In genomic region chr7:10838205-10838604, GRCh38 we compare ENCODE assay signal across 19 cellular contexts.
A peak's percentile ranks its signal among the peaks of the same experiment; 100 is the strongest.
DNase-seq lines count a peak whose midpoint lies in the region; ATAC-seq, FAIRE-seq and TF ChIP-seq lines count a peak whose summit lies in the region.
"Had no signal": no experiment of that assay in that cellular context is flagged by ENCODE, and none has a peak within 500 bp of the region (broad histone marks: within the 10 kb centered on the region; RNA-seq: fewer than 3 reads in every experiment).

No MANE protein-coding gene starts in this region.

- in situ Hi-C loops in GM12878 (cut with MboI): no loop called here

- H3K27ac ChIP-seq in GM12878 (ENCODE audit: control insufficient read depth, insufficient read depth) (no peak overlapping the region), tibial artery (no peak overlapping the region)

- no peak for TF ChIP-seq EP300 in GM12878 (IDR thresholded peaks at IDR 0.05; ENCODE audit: borderline replicate concordance in 1 of 2, control insufficient read depth in 1 of 2, low read depth in 2 of 2, low read length in 2 of 2)

- H3K4me1 ChIP-seq in GM12878 (ENCODE audit: control insufficient read depth, insufficient read depth, low read length) (no peaks in the 10 kb centered on the region), tibial artery (no peaks in the 10 kb centered on the region)
- H3K4me1 ChIP-seq: BE2C, Caco-2 had no signal

- intact Hi-C loops in GM12878 (cut with micrococcal nuclease; ENCODE audit: unreplicated experiment) (no loop called here), tibial artery (cut with DNase I; ENCODE audit: low total_unique reads) (no loop called here)

- peak; percentile 49 for ATAC-seq in GM18858 (IDR thresholded peaks at IDR 0.05; ENCODE audit: unreplicated experiment)
- ATAC-seq in GM18868 (IDR thresholded peaks at IDR 0.05; ENCODE audit: unreplicated experiment): peak; percentile 78
- ATAC-seq in GM12878: no peak
- ATAC-seq in esophagus mucosa: peak; percentile 39
- ATAC-seq: HepG2 had no signal

- no peak overlapping the region for H3K9ac ChIP-seq in GM12878 (ENCODE audit: control insufficient read depth, insufficient read depth, low read length)

- H3K4me2 ChIP-seq in GM12878 (ENCODE audit: control insufficient read depth, insufficient read depth): no peak overlapping the region

- POLR2A ChIA-PET in GM12878 (lab: Charles Lee): no interaction called here

- TF ChIP-seq RAD21 in GM12878 (IDR thresholded peaks at IDR 0.05; ENCODE audit: insufficient read depth, low read depth, low read length): no peak

- H3K36me3 ChIP-seq in GM12878 (ENCODE audit: control insufficient read depth in 2 of 2, insufficient read depth in 2 of 2, low read length in 1 of 2): no peaks in the 10 kb centered on the region
- no peaks in the 10 kb centered on the region for H3K36me3 ChIP-seq in tibial artery
- H3K36me3 ChIP-seq: BE2C had no signal

- FAIRE-seq in GM12878 (lab: Jason Lieb, UNC): no peak
- FAIRE-seq: D721Med, GM12892, GM18507, H1, HepG2 had no signal

- TF ChIP-seq CTCF in GM12878 (IDR thresholded peaks at IDR 0.05 in 2 of 3, conservative IDR thresholded peaks at IDR 0.05 in 1 of 3; ENCODE audit: control insufficient read depth in 2 of 3, extremely low read depth in 1 of 3, insufficient read depth in 1 of 3, low read depth in 3 of 3, low read length in 3 of 3): no peak
- TF ChIP-seq CTCF in tibial artery (IDR thresholded peaks at IDR 0.05): no peak

- H3K4me3 ChIP-seq in GM12878: no peak overlapping the region
- H3K4me3 ChIP-seq in tibial artery: no peak overlapping the region

- TF ChIP-seq POLR2A in GM12878 (IDR thresholded peaks at IDR 0.05; ENCODE audit: low read depth, low read length): no peak

- BruUV-seq in GM12878 (replicated peaks; lab: Mats Ljungman, UMichigan): no TSS peak

- SMC1A ChIA-PET in GM12878 (lab: Charles Lee; ENCODE audit: uncharacterized antibody, unreplicated experiment): no interaction called here

- RAD21 ChIA-PET in GM12878 (lab: Charles Lee; ENCODE audit: unreplicated experiment): no interaction called here

- 3% methylated on average over 1 of the region's 1 CpG for WGBS in GM12878 (ENCODE audit: insufficient coverage, insufficient replicate concordance, low lambda C conversion rate, missing lambda C conversion rate)

- no peaks in the 10 kb centered on the region for H3K79me2 ChIP-seq in GM12878 (ENCODE audit: control insufficient read depth, insufficient read depth, low read length)

- no peaks in the 10 kb centered on the region for H4K20me1 ChIP-seq in GM12878 (ENCODE audit: control insufficient read depth, insufficient read depth)

- H3K27me3 ChIP-seq in GM12878 (replicated peaks in 1 of 2; ENCODE audit: control insufficient read depth in 2 of 2, insufficient read depth in 2 of 2, low read length in 1 of 2) (no peaks in the 10 kb centered on the region), tibial artery (no peaks in the 10 kb centered on the region)
- H3K27me3 ChIP-seq: BE2C had no signal

- CTCF ChIA-PET in GM12878 (lab: Yijun Ruan, JAX): interaction anchor here (1.0 kb wide), 1 partner anchor 13 kb away, joined by 3 read pairs; no protein-coding TSS in a partner anchor

- H3K9me3 ChIP-seq in GM12878 (replicated peaks; ENCODE audit: control insufficient read depth, insufficient read depth, low read length) (no peaks in the 10 kb centered on the region), tibial artery (no peaks in the 10 kb centered on the region)
- H3K9me3 ChIP-seq: BE2C, Caco-2 had no signal

- H2AFZ ChIP-seq in GM12878 (ENCODE audit: control insufficient read depth, low read depth, low read length): no peak overlapping the region

- DNase-seq in GM12878 (ENCODE audit: low read depth, low spot score) (no peak), mucosa of gallbladder (ENCODE audit: low spot score) (no peak), MV-4-11 (lab: John Stamatoyannopoulos, UW) (no peak), tibial artery (no peak)
- DNase-seq: ACHN; BE2C; C1 segment of cervical spinal cord; Caco-2; CD4-positive, CD25-positive, alpha-beta regulatory T cell; CD8-positive, alpha-beta memory T cell; H9 had no signal

TF ChIP-seq in GM12878, 131 proteins besides CTCF, POLR2A, EP300 and RAD21:
- peak; percentile 25; the same call in 1 of the 2 replicates for TF ChIP-seq JUNB (IDR thresholded peaks at IDR 0.05)
- TF ChIP-seq, protein P1, sequence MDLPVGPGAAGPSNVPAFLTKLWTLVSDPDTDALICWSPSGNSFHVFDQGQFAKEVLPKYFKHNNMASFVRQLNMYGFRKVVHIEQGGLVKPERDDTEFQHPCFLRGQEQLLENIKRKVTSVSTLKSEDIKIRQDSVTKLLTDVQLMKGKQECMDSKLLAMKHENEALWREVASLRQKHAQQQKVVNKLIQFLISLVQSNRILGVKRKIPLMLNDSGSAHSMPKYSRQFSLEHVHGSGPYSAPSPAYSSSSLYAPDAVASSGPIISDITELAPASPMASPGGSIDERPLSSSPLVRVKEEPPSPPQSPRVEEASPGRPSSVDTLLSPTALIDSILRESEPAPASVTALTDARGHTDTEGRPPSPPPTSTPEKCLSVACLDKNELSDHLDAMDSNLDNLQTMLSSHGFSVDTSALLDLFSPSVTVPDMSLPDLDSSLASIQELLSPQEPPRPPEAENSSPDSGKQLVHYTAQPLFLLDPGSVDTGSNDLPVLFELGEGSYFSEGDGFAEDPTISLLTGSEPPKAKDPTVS (IDR thresholded peaks at IDR 0.05; ENCODE audit: low read depth, low read length): no peak
TF ChIP-seq in GM12878: peak in this region for 1.
